Comparison of ENCODE assay signal across 8 cellular contexts in genomic region chr1:113073457-113073950, GRCh38. TPM values are rescaled to one million over a fixed set of nuclear protein-coding genes. Genes with fewer than 3 reads are reported as not detected.
DNase-seq lines count a peak whose midpoint lies in the region; ATAC-seq, FAIRE-seq and TF ChIP-seq lines count a peak whose summit lies in the region.

No MANE protein-coding gene starts in this region.

- H3K9ac ChIP-seq in HUES64 (ENCODE audit: low read depth, low read length): peak overlapping the region; percentile 89

- peak in 2 of 3 experiments; percentile 22 to 66 for TF ChIP-seq CTCF in ascending aorta (IDR thresholded peaks at IDR 0.05)

- H3K36me3 ChIP-seq in HUES64 (ENCODE audit: insufficient read depth, low read length): peaks cover 21% of the 10 kb centered on the region
- H3K36me3 ChIP-seq in ascending aorta: peaks cover 7% of the 10 kb centered on the region in 2 donors
- H3K36me3 ChIP-seq in small intestine (ENCODE audit: control insufficient read depth in 2 of 2, insufficient read depth in 2 of 2, low read length in 2 of 2): peaks cover 0 to 1% of the 10 kb centered on the region in 2 donors

- DNase-seq in ascending aorta (ENCODE audit: low spot score in 2 of 2) (peak; percentile 10 to 75), small intestine (peak; percentile 54), NCI-H2171 treated with DMSO at 0.1 percent for 48 hours (lab: John Stamatoyannopoulos, UW) (no peak), GDM1 (lab: John Stamatoyannopoulos, UW) (no peak)

- H3K9me3 ChIP-seq in HUES64 (ENCODE audit: insufficient read depth, low read depth, low read length): peaks cover under 1% of the 10 kb centered on the region; the same call in 1 of the 2 replicates
- H3K9me3 ChIP-seq in ascending aorta: no peaks in the 10 kb centered on the region
- no peaks in the 10 kb centered on the region for H3K9me3 ChIP-seq in iPS-18c (ENCODE audit: control insufficient read depth, insufficient read depth, low read length)
- H3K9me3 ChIP-seq in small intestine (ENCODE audit: control insufficient read depth, low read depth): no peaks in the 10 kb centered on the region

- H3K27ac ChIP-seq in HUES64 (ENCODE audit: low read depth, low read length) (peak overlapping the region; percentile 95), ascending aorta (peak overlapping the region; percentile 84), small intestine (ENCODE audit: low read depth in 1 of 2, low read length in 1 of 2) (peak overlapping the region; percentile 89 to 98)

- FAIRE-seq in small intestine (lab: Jason Lieb, UNC): no peak

- peak; percentile 20 for ATAC-seq in GM21515 (IDR thresholded peaks at IDR 0.05; ENCODE audit: unreplicated experiment)

- H3K4me3 ChIP-seq in GM08714 (ENCODE audit: low read length) (peak overlapping the region; percentile 80), HUES64 (ENCODE audit: low read length) (peak overlapping the region; percentile 87), ascending aorta (peak overlapping the region; percentile 63 to 79), iPS-18c (ENCODE audit: insufficient read depth, low read depth, low read length) (peak overlapping the region; percentile 94), small intestine (ENCODE audit: low read depth in 1 of 2, low read length in 2 of 2) (peak overlapping the region; percentile 67 to 97)

- H3K27me3 ChIP-seq in HUES64 (ENCODE audit: insufficient read depth, low read length) (no peaks in the 10 kb centered on the region), ascending aorta (no peaks in the 10 kb centered on the region), small intestine (ENCODE audit: control insufficient read depth in 2 of 2, insufficient read depth in 2 of 2, low read length in 2 of 2) (no peaks in the 10 kb centered on the region)

- H3K4me1 ChIP-seq in HUES64 (ENCODE audit: insufficient read depth, low read length): peaks cover 19% of the 10 kb centered on the region
- H3K4me1 ChIP-seq in ascending aorta: peaks cover 3 to 8% of the 10 kb centered on the region in 2 donors
- peaks cover 0 to 3% of the 10 kb centered on the region in 2 donors for H3K4me1 ChIP-seq in small intestine (ENCODE audit: control insufficient read depth in 2 of 2, insufficient read depth in 1 of 2, low read depth in 1 of 2, low read length in 1 of 2)

- WGBS in HUES64: under 1% methylated on average over 23 of the region's 23 CpGs
- WGBS in small intestine, 3 donors: 0 to 1% (median 0%) methylated on average over 21 to 23 of the region's 23 CpGs

- intact Hi-C loops in ascending aorta (cut with DNase I): loop anchor here (2.0 to 10.0 kb wide), 3 partner anchors 119 to 357 kb away; partner anchors contain the start of genes MAGI3 and SLC16A1

RNA-seq across cellular contexts. Expression of gene LRIG2, which starts 0.5 kb away (rescaled TPM):
- 6.4 TPM for polyA plus RNA-seq in HUES64 (2013, experiment 1 of 2)
- polyA plus RNA-seq in HUES64 (2013, experiment 2 of 2): 8.0 TPM
- total RNA-seq in ascending aorta: 16.1 TPM
- polyA plus RNA-seq in small intestine: 1 to 10 TPM; 2.4 to 4.8 (median 2.9) TPM

Comparison
In these comparisons a context has a peak if more than half of its experiments do, and no peak if none do; other contexts are left out.
1. DNase-seq: peak in ascending aorta (2 of 2) and small intestine (single experiment); none in NCI-H2171 treated with DMSO at 0.1 percent for 48 hours (single experiment) and GDM1 (single experiment).
2. Peak in every context shown above with its lines, with median percentiles within 50 percentile points of each other: H3K4me3 ChIP-seq and H3K27ac ChIP-seq.